In the genomic region with DNA sequence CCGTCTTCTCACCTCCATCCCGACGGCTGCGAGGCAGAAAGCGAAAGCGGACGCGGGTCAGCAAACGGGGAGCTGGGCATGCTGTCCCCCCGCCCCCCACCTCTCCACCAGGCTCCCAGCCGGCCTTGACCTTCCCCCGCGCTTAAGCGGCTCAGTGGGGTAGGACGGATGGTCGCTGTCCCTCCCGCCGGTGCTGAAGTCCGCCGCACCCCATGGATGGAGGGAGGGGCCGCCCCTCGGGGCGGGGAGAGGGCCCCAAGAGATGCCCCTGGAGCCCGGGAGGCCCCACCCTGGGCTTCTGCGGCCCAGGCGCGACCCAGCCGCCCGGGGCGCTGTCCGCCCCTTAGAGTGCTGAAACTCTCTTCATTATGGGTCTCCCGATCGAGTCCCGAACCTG, we compare ENCODE assay signal across 9 cellular contexts. TPM values are rescaled to one million over a fixed set of nuclear protein-coding genes. Genes with fewer than 3 reads are reported as not detected.
DNase-seq lines count a peak whose midpoint lies in the region; ATAC-seq and TF ChIP-seq lines count a peak whose summit lies in the region.
"Had no signal": no experiment of that assay in that cellular context is flagged by ENCODE, and none has a peak within 500 bp of the region (broad histone marks: within the 10 kb centered on the region; RNA-seq: fewer than 3 reads in every experiment).

A gene (minus strand): TSS at position 48 of the 397 bp plus-strand sequence. CDS start 188 bp downstream, outside the sequence.

- peaks cover 11% of the 10 kb centered on the region for H3K4me1 ChIP-seq in CD8-positive, alpha-beta T cell (ENCODE audit: insufficient read depth, low read length)
- H3K4me1 ChIP-seq in aorta (ENCODE audit: control insufficient read depth in 1 of 2, insufficient read depth in 2 of 2, low read length in 2 of 2) = no peaks in the 10 kb centered on the region

- H3K4me3 Mint-ChIP-seq in CD8-positive, alpha-beta T cell = no peak within 1 kb of the TSS
- H3K4me3 Mint-ChIP-seq in activated naive CD4-positive, alpha-beta T cell treated with anti-CD3 and anti-CD28 coated beads for 36 hours = no peak within 1 kb of the TSS
- H3K4me3 Mint-ChIP-seq in osteocyte (ENCODE audit: unreplicated experiment) = peak within 1 kb of the TSS; percentile 75

- no peaks in the 10 kb centered on the region for H3K36me3 ChIP-seq in CD8-positive, alpha-beta T cell (ENCODE audit: insufficient read depth, low read length)
- H3K36me3 ChIP-seq in aorta (ENCODE audit: control insufficient read depth in 1 of 2, insufficient read depth in 2 of 2, low read length in 1 of 2) = no peaks in the 10 kb centered on the region

- CTCF ChIA-PET in CD8-positive, alpha-beta T cell (lab: Charles Lee) = interaction anchor here (0.7 kb wide), 1 partner anchor 59 kb away, joined by 3 read pairs; no protein-coding TSS in a partner anchor
- CTCF ChIA-PET in activated naive CD4-positive, alpha-beta T cell treated with anti-CD3 and anti-CD28 coated beads for 36 hours (lab: Charles Lee) = interaction anchor here (0.8 to 3.8 kb wide), 2 partner anchors 97 to 150 kb away, joined by 4 to 31 read pairs; no protein-coding TSS in a partner anchor

- H3K27me3 Mint-ChIP-seq in CD8-positive, alpha-beta T cell (ENCODE audit: low read depth) = peaks cover 69% of the 10 kb centered on the region
- peaks cover 42% of the 10 kb centered on the region for H3K27me3 Mint-ChIP-seq in activated naive CD4-positive, alpha-beta T cell treated with anti-CD3 and anti-CD28 coated beads for 36 hours (ENCODE audit: low read depth)
- peaks cover 29% of the 10 kb centered on the region for H3K27me3 Mint-ChIP-seq in osteocyte (ENCODE audit: unreplicated experiment)

- ATAC-seq in CD8-positive, alpha-beta T cell = peak; percentile 70
- peak; percentile 84 for ATAC-seq in aorta (ENCODE audit: low FRiP score)
- no peak for ATAC-seq in HG02763 (IDR thresholded peaks at IDR 0.05; ENCODE audit: unreplicated experiment)

- peak; percentile 1 to 57 (median 22) for DNase-seq in CD8-positive, alpha-beta T cell
- DNase-seq in activated naive CD4-positive, alpha-beta T cell treated with anti-CD3 and anti-CD28 coated beads for 36 hours = peak; percentile 60
- peak; percentile 34 for DNase-seq in glomerular visceral epithelial cell (ENCODE audit: extremely low spot score)
- peak; percentile 91 for DNase-seq in osteocyte (ENCODE audit: extremely low spot score, unreplicated experiment)
- peak; percentile 65 to 90 for DNase-seq in aorta
- DNase-seq in NCI-H2107 treated with DMSO at 0.1 percent for 48 hours (lab: John Stamatoyannopoulos, UW; ENCODE audit: unreplicated experiment) = no peak

- WGBS in aorta, 2 donors = 1% methylated on average over 31 to 34 of the region's 34 CpGs

- peaks cover 7% of the 10 kb centered on the region for H3K4me1 Mint-ChIP-seq in CD8-positive, alpha-beta T cell (ENCODE audit: low read depth)
- H3K4me1 Mint-ChIP-seq in activated naive CD4-positive, alpha-beta T cell treated with anti-CD3 and anti-CD28 coated beads for 36 hours (ENCODE audit: low read depth) = peaks cover 4% of the 10 kb centered on the region
- H3K4me1 Mint-ChIP-seq in osteocyte (ENCODE audit: unreplicated experiment) = peaks cover 19% of the 10 kb centered on the region

- H3K27me3 ChIP-seq in CD8-positive, alpha-beta T cell (ENCODE audit: insufficient read depth, low read length) = peaks cover 9% of the 10 kb centered on the region
- no peaks in the 10 kb centered on the region for H3K27me3 ChIP-seq in aorta (ENCODE audit: control insufficient read depth in 1 of 2, insufficient read depth in 2 of 2, low read length in 1 of 2)

- H3K9me3 Mint-ChIP-seq in CD8-positive, alpha-beta T cell = no peaks in the 10 kb centered on the region
- H3K9me3 Mint-ChIP-seq in activated naive CD4-positive, alpha-beta T cell treated with anti-CD3 and anti-CD28 coated beads for 36 hours = no peaks in the 10 kb centered on the region
- H3K9me3 Mint-ChIP-seq in osteocyte (ENCODE audit: unreplicated experiment) = no peaks in the 10 kb centered on the region

- POLR2A ChIA-PET in CD8-positive, alpha-beta T cell (lab: Charles Lee) = no interaction called here

- no peak within 1 kb of the TSS for H3K27ac Mint-ChIP-seq in CD8-positive, alpha-beta T cell
- H3K27ac Mint-ChIP-seq in activated naive CD4-positive, alpha-beta T cell treated with anti-CD3 and anti-CD28 coated beads for 36 hours = no peak within 1 kb of the TSS
- no peak within 1 kb of the TSS for H3K27ac Mint-ChIP-seq in osteocyte (ENCODE audit: unreplicated experiment)

- no peak within 1 kb of the TSS for H3K4me3 ChIP-seq in CD8-positive, alpha-beta T cell (ENCODE audit: low read depth, low read length)
- H3K4me3 ChIP-seq in aorta (ENCODE audit: low read length in 2 of 2) = no peak within 1 kb of the TSS

- TF ChIP-seq CTCF in CD8-positive, alpha-beta T cell (IDR thresholded peaks at IDR 0.05) = no peak
- no peak for TF ChIP-seq CTCF in osteocyte (IDR thresholded peaks at IDR 0.05)

- H3K27ac ChIP-seq in CD8-positive, alpha-beta T cell (ENCODE audit: low read depth, low read length) = no peak within 1 kb of the TSS
- no peak within 1 kb of the TSS for H3K27ac ChIP-seq in aorta (ENCODE audit: low read depth in 1 of 2, low read length in 2 of 2)

- intact Hi-C loops in CD8-positive, alpha-beta T cell (cut with DNase I, micrococcal nuclease) = no loop called here
- intact Hi-C loops in activated naive CD4-positive, alpha-beta T cell treated with anti-CD3 and anti-CD28 coated beads for 36 hours (cut with micrococcal nuclease) = no loop called here
- intact Hi-C loops in aorta (cut with DNase I) = loop anchor here (5.0 kb wide), 1 partner anchor 100 kb away; no protein-coding TSS in a partner anchor

- H3K9me3 ChIP-seq in CD8-positive, alpha-beta T cell (ENCODE audit: low read length) = no peaks in the 10 kb centered on the region
- no peaks in the 10 kb centered on the region for H3K9me3 ChIP-seq in aorta (ENCODE audit: control insufficient read depth, low read length)

- H3K36me3 Mint-ChIP-seq in CD8-positive, alpha-beta T cell = no peaks in the 10 kb centered on the region
- no peaks in the 10 kb centered on the region for H3K36me3 Mint-ChIP-seq in activated naive CD4-positive, alpha-beta T cell treated with anti-CD3 and anti-CD28 coated beads for 36 hours (ENCODE audit: low read depth)
- H3K36me3 Mint-ChIP-seq in osteocyte (ENCODE audit: unreplicated experiment) = peaks cover 20% of the 10 kb centered on the region

TF ChIP-seq in PFSK-1, 5 proteins besides CTCF, POLR2A, EP300 and RAD21:
- TF ChIP-seq SIN3A (IDR thresholded peaks at IDR 0.05; ENCODE audit: borderline replicate concordance, insufficient read depth, low read length) (no peak), TAF1 (IDR thresholded peaks at IDR 0.05; ENCODE audit: borderline replicate concordance, insufficient read depth, low read length) (no peak), POLR2AphosphoS5 (IDR thresholded peaks at IDR 0.05; ENCODE audit: low read depth, low read length) (no peak), FOXP2 (optimal IDR thresholded peaks at IDR 0.05; ENCODE audit: borderline replicate concordance, extremely low read depth, extremely low read length, insufficient read depth) (no peak)
- TF ChIP-seq, protein P1, sequence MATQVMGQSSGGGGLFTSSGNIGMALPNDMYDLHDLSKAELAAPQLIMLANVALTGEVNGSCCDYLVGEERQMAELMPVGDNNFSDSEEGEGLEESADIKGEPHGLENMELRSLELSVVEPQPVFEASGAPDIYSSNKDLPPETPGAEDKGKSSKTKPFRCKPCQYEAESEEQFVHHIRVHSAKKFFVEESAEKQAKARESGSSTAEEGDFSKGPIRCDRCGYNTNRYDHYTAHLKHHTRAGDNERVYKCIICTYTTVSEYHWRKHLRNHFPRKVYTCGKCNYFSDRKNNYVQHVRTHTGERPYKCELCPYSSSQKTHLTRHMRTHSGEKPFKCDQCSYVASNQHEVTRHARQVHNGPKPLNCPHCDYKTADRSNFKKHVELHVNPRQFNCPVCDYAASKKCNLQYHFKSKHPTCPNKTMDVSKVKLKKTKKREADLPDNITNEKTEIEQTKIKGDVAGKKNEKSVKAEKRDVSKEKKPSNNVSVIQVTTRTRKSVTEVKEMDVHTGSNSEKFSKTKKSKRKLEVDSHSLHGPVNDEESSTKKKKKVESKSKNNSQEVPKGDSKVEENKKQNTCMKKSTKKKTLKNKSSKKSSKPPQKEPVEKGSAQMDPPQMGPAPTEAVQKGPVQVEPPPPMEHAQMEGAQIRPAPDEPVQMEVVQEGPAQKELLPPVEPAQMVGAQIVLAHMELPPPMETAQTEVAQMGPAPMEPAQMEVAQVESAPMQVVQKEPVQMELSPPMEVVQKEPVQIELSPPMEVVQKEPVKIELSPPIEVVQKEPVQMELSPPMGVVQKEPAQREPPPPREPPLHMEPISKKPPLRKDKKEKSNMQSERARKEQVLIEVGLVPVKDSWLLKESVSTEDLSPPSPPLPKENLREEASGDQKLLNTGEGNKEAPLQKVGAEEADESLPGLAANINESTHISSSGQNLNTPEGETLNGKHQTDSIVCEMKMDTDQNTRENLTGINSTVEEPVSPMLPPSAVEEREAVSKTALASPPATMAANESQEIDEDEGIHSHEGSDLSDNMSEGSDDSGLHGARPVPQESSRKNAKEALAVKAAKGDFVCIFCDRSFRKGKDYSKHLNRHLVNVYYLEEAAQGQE (IDR thresholded peaks at IDR 0.05; ENCODE audit: insufficient read depth in 1 of 2, low read depth in 2 of 2, low read length in 2 of 2) = peak; percentile 89 to 99
TF ChIP-seq in PFSK-1: peak in this region for 1.

RNA-seq across cellular contexts. Expression of the gene that starts here (rescaled TPM):
- under 1 TPM; 0.14 to 0.39 TPM for total RNA-seq in CD8-positive, alpha-beta T cell
- polyA plus RNA-seq in PFSK-1 (2012; ENCODE audit: insufficient read length, low read depth) = not detected
- total RNA-seq in activated naive CD4-positive, alpha-beta T cell treated with anti-CD3 and anti-CD28 coated beads for 36 hours = not detected
- total RNA-seq in osteocyte (21.3 and 24.6 TPM in 2 replicates), aorta (1 to 10 TPM in 1 of 2 donors, under 1 TPM in 1; 0.65 to 2.0 TPM)
- under 1 TPM in 1 of 2 donors, not detected in 1; under 0.01 TPM for polyA plus RNA-seq in aorta
- total RNA-seq: glomerular endothelial cell had no signal

Comparison
In these comparisons a context has a peak if more than half of its experiments do, and no peak if none do; other contexts are left out.
1. Peak in DNase-seq and ATAC-seq in CD8-positive, alpha-beta T cell; RNA of the gene not detected or under 1 TPM.
2. Peak in DNase-seq in activated naive CD4-positive, alpha-beta T cell treated with anti-CD3 and anti-CD28 coated beads for 36 hours; RNA of the gene not detected or under 1 TPM.
3. intact Hi-C loops: an anchor here in aorta (5.0 kb wide); none called in CD8-positive, alpha-beta T cell and activated naive CD4-positive, alpha-beta T cell treated with anti-CD3 and anti-CD28 coated beads for 36 hours.